In the genomic region with DNA sequence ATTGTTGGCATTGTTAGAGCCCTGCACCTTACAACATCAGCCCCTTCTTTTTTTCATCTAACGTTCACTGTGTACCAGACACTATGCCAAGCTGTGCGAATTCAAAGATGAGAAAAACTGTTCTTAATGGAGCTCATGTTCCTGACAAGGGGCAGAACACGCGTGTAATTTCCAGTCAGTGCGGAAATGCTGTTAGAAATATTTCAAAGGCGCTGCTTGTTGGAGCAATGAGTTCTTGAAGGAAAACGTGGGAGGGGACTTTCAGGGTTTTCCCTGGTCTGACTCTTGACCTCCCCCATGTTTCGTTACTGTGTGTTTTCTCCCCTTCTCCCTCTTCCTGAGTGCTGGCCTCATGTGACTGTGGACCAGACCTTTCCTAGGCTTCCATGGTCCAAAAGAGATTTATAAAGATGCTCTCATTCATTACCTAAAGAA, we compare ENCODE assay signal across 8 cellular contexts. TPM values are rescaled to one million over a fixed set of nuclear protein-coding genes. Genes with fewer than 3 reads are reported as not detected.
A peak's percentile ranks its signal among the peaks of the same experiment; 100 is the strongest.
DNase-seq lines count a peak whose midpoint lies in the region; ATAC-seq lines count a peak whose summit lies in the region.

No MANE protein-coding gene starts in this region.

- ATAC-seq in GM18867 (IDR thresholded peaks at IDR 0.05; ENCODE audit: unreplicated experiment) (no peak), GM19455 (IDR thresholded peaks at IDR 0.05; ENCODE audit: unreplicated experiment) (no peak)

- H3K4me1 ChIP-seq in iPS-20b (ENCODE audit: insufficient read depth, low read length) (peaks cover 16% of the 10 kb centered on the region), stomach smooth muscle (ENCODE audit: control insufficient read depth, insufficient read depth, low read length) (peaks cover 15% of the 10 kb centered on the region)

- DNase-seq in stimulated activated CD4-positive, alpha-beta T cell treated with anti-CD3 and anti-CD28 coated beads, Interleukin-2, amount 100 ng/mL, for 4 hours (ENCODE audit: low read depth) = peak; percentile 18
- no peak for DNase-seq in stimulated activated CD4-positive, alpha-beta T cell treated with anti-CD3 and anti-CD28 coated beads, Interleukin-12 subunit alpha, Interleukin-12 subunit beta, amount 100 ng/mL, for 4 hours
- DNase-seq in activated T-helper 1 cell treated with anti-CD3 and anti-CD28 coated beads, Interleukin-12 subunit alpha, Interleukin-12 subunit beta, Interleukin-2, Interleukin-4 antibody, amounts not matched to agents 30 ng/mL and 10 ng/mL and 1 ng/mL, durations not matched to agents 14 hours and 24 hours and 36 hours (ENCODE audit: low spot score) = peak; percentile 19
- DNase-seq in DMS79 (lab: John Stamatoyannopoulos, UW) = no peak

- H3K36me3 Mint-ChIP-seq in activated T-helper 1 cell treated with anti-CD3 and anti-CD28 coated beads, Interleukin-12 subunit alpha, Interleukin-12 subunit beta, Interleukin-2, Interleukin-4 antibody, amounts not matched to agents 30 ng/mL and 10 ng/mL and 1 ng/mL, durations not matched to agents 14 hours and 24 hours and 36 hours (ENCODE audit: low read depth) = peaks cover 40% of the 10 kb centered on the region

- H3K9me3 ChIP-seq in iPS-20b (ENCODE audit: insufficient read depth, low read depth, low read length) = no peaks in the 10 kb centered on the region
- H3K9me3 ChIP-seq in stomach smooth muscle (ENCODE audit: control insufficient read depth in 2 of 2, low read length in 2 of 2) = no peaks in the 10 kb centered on the region

- intact Hi-C loops in activated T-helper 1 cell treated with anti-CD3 and anti-CD28 coated beads, Interleukin-12 subunit alpha, Interleukin-12 subunit beta, Interleukin-2, Interleukin-4 antibody, amounts not matched to agents 30 ng/mL and 10 ng/mL and 1 ng/mL, durations not matched to agents 14 hours and 24 hours and 36 hours (cut with micrococcal nuclease) = loop anchor here (1.0 to 10.0 kb wide), 10 partner anchors 33 to 965 kb away; a partner anchor contains a TSS

- H3K27me3 ChIP-seq in iPS-20b (ENCODE audit: insufficient read depth, low read length) (no peaks in the 10 kb centered on the region), stomach smooth muscle (ENCODE audit: control insufficient read depth in 1 of 2, insufficient read depth in 2 of 2, low read length in 2 of 2) (no peaks in the 10 kb centered on the region)

- H3K4me3 ChIP-seq in iPS-20b (ENCODE audit: low read length) (peak overlapping the region; percentile 97), stomach smooth muscle (ENCODE audit: low read length in 2 of 2) (peak overlapping the region; percentile 79 to 89)

- H3K27me3 Mint-ChIP-seq in activated T-helper 1 cell treated with anti-CD3 and anti-CD28 coated beads, Interleukin-12 subunit alpha, Interleukin-12 subunit beta, Interleukin-2, Interleukin-4 antibody, amounts not matched to agents 30 ng/mL and 10 ng/mL and 1 ng/mL, durations not matched to agents 14 hours and 24 hours and 36 hours (ENCODE audit: insufficient read depth) = no peaks in the 10 kb centered on the region

- peaks cover 72% of the 10 kb centered on the region for H3K4me1 Mint-ChIP-seq in activated T-helper 1 cell treated with anti-CD3 and anti-CD28 coated beads, Interleukin-12 subunit alpha, Interleukin-12 subunit beta, Interleukin-2, Interleukin-4 antibody, amounts not matched to agents 30 ng/mL and 10 ng/mL and 1 ng/mL, durations not matched to agents 14 hours and 24 hours and 36 hours (ENCODE audit: low read depth)

- no peak overlapping the region for H3K27ac ChIP-seq in iPS-20b (ENCODE audit: low read length)
- H3K27ac ChIP-seq in stomach smooth muscle (ENCODE audit: low read length) = no peak overlapping the region

- H3K9me3 Mint-ChIP-seq in activated T-helper 1 cell treated with anti-CD3 and anti-CD28 coated beads, Interleukin-12 subunit alpha, Interleukin-12 subunit beta, Interleukin-2, Interleukin-4 antibody, amounts not matched to agents 30 ng/mL and 10 ng/mL and 1 ng/mL, durations not matched to agents 14 hours and 24 hours and 36 hours = no peaks in the 10 kb centered on the region

- H3K9ac ChIP-seq in iPS-20b (ENCODE audit: low read depth, low read length) (peak overlapping the region; percentile 98), stomach smooth muscle (ENCODE audit: low read length in 2 of 2) (no peak overlapping the region)

- peak overlapping the region; percentile 98 for H3K4me3 Mint-ChIP-seq in activated T-helper 1 cell treated with anti-CD3 and anti-CD28 coated beads, Interleukin-12 subunit alpha, Interleukin-12 subunit beta, Interleukin-2, Interleukin-4 antibody, amounts not matched to agents 30 ng/mL and 10 ng/mL and 1 ng/mL, durations not matched to agents 14 hours and 24 hours and 36 hours

- H3K27ac Mint-ChIP-seq in activated T-helper 1 cell treated with anti-CD3 and anti-CD28 coated beads, Interleukin-12 subunit alpha, Interleukin-12 subunit beta, Interleukin-2, Interleukin-4 antibody, amounts not matched to agents 30 ng/mL and 10 ng/mL and 1 ng/mL, durations not matched to agents 14 hours and 24 hours and 36 hours = peak overlapping the region; percentile 97

- H3K36me3 ChIP-seq in iPS-20b (ENCODE audit: insufficient read depth, low read depth, low read length) (peaks cover 32% of the 10 kb centered on the region), stomach smooth muscle (ENCODE audit: control insufficient read depth in 2 of 2, insufficient read depth in 2 of 2, low read length in 2 of 2) (no peaks in the 10 kb centered on the region)

RNA-seq across cellular contexts. Expression of a gene that starts 1.5 kb away (rescaled TPM):
- total RNA-seq in activated T-helper 1 cell treated with anti-CD3 and anti-CD28 coated beads, Interleukin-12 subunit alpha, Interleukin-12 subunit beta, Interleukin-2, Interleukin-4 antibody, amounts not matched to agents 30 ng/mL and 10 ng/mL and 1 ng/mL, durations not matched to agents 14 hours and 24 hours and 36 hours = 437 and 457 TPM in 2 replicates

RNA-seq across cellular contexts. Expression of a gene that starts 21.2 kb away (rescaled TPM):
- 207 and 221 TPM in 2 replicates for total RNA-seq in activated T-helper 1 cell treated with anti-CD3 and anti-CD28 coated beads, Interleukin-12 subunit alpha, Interleukin-12 subunit beta, Interleukin-2, Interleukin-4 antibody, amounts not matched to agents 30 ng/mL and 10 ng/mL and 1 ng/mL, durations not matched to agents 14 hours and 24 hours and 36 hours

RNA-seq across cellular contexts. Expression of a gene that starts 52.2 kb away (rescaled TPM):
- 94.2 and 98.2 TPM in 2 replicates for total RNA-seq in activated T-helper 1 cell treated with anti-CD3 and anti-CD28 coated beads, Interleukin-12 subunit alpha, Interleukin-12 subunit beta, Interleukin-2, Interleukin-4 antibody, amounts not matched to agents 30 ng/mL and 10 ng/mL and 1 ng/mL, durations not matched to agents 14 hours and 24 hours and 36 hours

Comparison
In these comparisons a context has a peak if more than half of its experiments do, and no peak if none do; other contexts are left out.
1. DNase-seq: peak in stimulated activated CD4-positive, alpha-beta T cell treated with anti-CD3 and anti-CD28 coated beads, Interleukin-2, amount 100 ng/mL, for 4 hours (single experiment) and activated T-helper 1 cell treated with anti-CD3 and anti-CD28 coated beads, Interleukin-12 subunit alpha, Interleukin-12 subunit beta, Interleukin-2, Interleukin-4 antibody, amounts not matched to agents 30 ng/mL and 10 ng/mL and 1 ng/mL, durations not matched to agents 14 hours and 24 hours and 36 hours (single experiment); none in stimulated activated CD4-positive, alpha-beta T cell treated with anti-CD3 and anti-CD28 coated beads, Interleukin-12 subunit alpha, Interleukin-12 subunit beta, amount 100 ng/mL, for 4 hours (single experiment) and DMS79 (single experiment).